Comparison of ENCODE assay signal across 2 cellular contexts in genomic region chr1:185367218-185367617, GRCh38.
TF ChIP-seq lines count a peak whose summit lies in the region.

No MANE protein-coding gene starts in this region.

TF ChIP-seq in A549, 52 proteins besides CTCF, POLR2A, EP300 and RAD21:
- TF ChIP-seq FOSL2 (IDR thresholded peaks at IDR 0.05): no peak
- no peak for TF ChIP-seq FOSL2 (CRISPR knock-in tag; IDR thresholded peaks at IDR 0.05)
- TF ChIP-seq BHLHE40 (IDR thresholded peaks at IDR 0.05; ENCODE audit: low read depth, low read length): no peak
- TF ChIP-seq, protein P1, sequence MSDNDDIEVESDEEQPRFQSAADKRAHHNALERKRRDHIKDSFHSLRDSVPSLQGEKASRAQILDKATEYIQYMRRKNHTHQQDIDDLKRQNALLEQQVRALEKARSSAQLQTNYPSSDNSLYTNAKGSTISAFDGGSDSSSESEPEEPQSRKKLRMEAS (IDR thresholded peaks at IDR 0.05): no peak
- no peak for TF ChIP-seq TP53 (CRISPR knock-in tag; IDR thresholded peaks at IDR 0.05)
- no peak for TF ChIP-seq ESRRA (IDR thresholded peaks at IDR 0.05; ENCODE audit: borderline replicate concordance, low read length)
- no peak for TF ChIP-seq GATA3 (IDR thresholded peaks at IDR 0.05; ENCODE audit: borderline replicate concordance)
- TF ChIP-seq, protein P2, sequence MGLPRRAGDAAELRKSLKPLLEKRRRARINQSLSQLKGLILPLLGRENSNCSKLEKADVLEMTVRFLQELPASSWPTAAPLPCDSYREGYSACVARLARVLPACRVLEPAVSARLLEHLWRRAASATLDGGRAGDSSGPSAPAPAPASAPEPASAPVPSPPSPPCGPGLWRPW (IDR thresholded peaks at IDR 0.05): no peak
- TF ChIP-seq JUN (IDR thresholded peaks at IDR 0.05): no peak
- no peak for TF ChIP-seq NR3C1 (IDR thresholded peaks at IDR 0.05)
- TF ChIP-seq POLR2AphosphoS2 (conservative IDR thresholded peaks at IDR 0.05; ENCODE audit: low read length): no peak
- TF ChIP-seq RNF2 (IDR thresholded peaks at IDR 0.05; ENCODE audit: borderline replicate concordance, low read depth): no peak
- no peak for TF ChIP-seq RFX5 (IDR thresholded peaks at IDR 0.05)
- TF ChIP-seq ZNF302 (CRISPR knock-in tag; IDR thresholded peaks at IDR 0.05): no peak
- TF ChIP-seq HDAC2 (IDR thresholded peaks at IDR 0.05): no peak
- TF ChIP-seq EHF (CRISPR knock-in tag; IDR thresholded peaks at IDR 0.05): no peak
- TF ChIP-seq, protein P3, sequence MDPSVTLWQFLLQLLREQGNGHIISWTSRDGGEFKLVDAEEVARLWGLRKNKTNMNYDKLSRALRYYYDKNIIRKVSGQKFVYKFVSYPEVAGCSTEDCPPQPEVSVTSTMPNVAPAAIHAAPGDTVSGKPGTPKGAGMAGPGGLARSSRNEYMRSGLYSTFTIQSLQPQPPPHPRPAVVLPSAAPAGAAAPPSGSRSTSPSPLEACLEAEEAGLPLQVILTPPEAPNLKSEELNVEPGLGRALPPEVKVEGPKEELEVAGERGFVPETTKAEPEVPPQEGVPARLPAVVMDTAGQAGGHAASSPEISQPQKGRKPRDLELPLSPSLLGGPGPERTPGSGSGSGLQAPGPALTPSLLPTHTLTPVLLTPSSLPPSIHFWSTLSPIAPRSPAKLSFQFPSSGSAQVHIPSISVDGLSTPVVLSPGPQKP (IDR thresholded peaks at IDR 0.05; ENCODE audit: low read depth, low read length): no peak

TF ChIP-seq in H1, 55 proteins besides CTCF, POLR2A, EP300 and RAD21:
- TF ChIP-seq HDAC6 (IDR thresholded peaks at IDR 0.05; ENCODE audit: low read depth, low read length) (no peak), SIX5 (IDR thresholded peaks at IDR 0.05; ENCODE audit: low read depth, low read length) (no peak), GTF2F1 (IDR thresholded peaks at IDR 0.05; ENCODE audit: borderline replicate concordance, low read depth, low read length) (no peak), HDAC2 (IDR thresholded peaks at IDR 0.05; ENCODE audit: borderline replicate concordance in 1 of 2, low read depth in 2 of 2, low read length in 2 of 2) (no peak), CHD2 (IDR thresholded peaks at IDR 0.05; ENCODE audit: low read length) (no peak), ASH2L (IDR thresholded peaks at IDR 0.05; ENCODE audit: low read length) (no peak), TCF12 (IDR thresholded peaks at IDR 0.05; ENCODE audit: low read depth, low read length) (no peak), SRF (IDR thresholded peaks at IDR 0.05; ENCODE audit: low read depth, low read length) (no peak), RXRA (IDR thresholded peaks at IDR 0.05; ENCODE audit: insufficient read depth, low read depth, low read length) (no peak), CBX8 (IDR thresholded peaks at IDR 0.05; ENCODE audit: borderline replicate concordance, low read depth, low read length) (no peak), CBX5 (IDR thresholded peaks at IDR 0.05; ENCODE audit: low read depth, low read length) (no peak)
- TF ChIP-seq, protein P4, sequence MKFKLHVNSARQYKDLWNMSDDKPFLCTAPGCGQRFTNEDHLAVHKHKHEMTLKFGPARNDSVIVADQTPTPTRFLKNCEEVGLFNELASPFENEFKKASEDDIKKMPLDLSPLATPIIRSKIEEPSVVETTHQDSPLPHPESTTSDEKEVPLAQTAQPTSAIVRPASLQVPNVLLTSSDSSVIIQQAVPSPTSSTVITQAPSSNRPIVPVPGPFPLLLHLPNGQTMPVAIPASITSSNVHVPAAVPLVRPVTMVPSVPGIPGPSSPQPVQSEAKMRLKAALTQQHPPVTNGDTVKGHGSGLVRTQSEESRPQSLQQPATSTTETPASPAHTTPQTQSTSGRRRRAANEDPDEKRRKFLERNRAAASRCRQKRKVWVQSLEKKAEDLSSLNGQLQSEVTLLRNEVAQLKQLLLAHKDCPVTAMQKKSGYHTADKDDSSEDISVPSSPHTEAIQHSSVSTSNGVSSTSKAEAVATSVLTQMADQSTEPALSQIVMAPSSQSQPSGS (IDR thresholded peaks at IDR 0.05; ENCODE audit: low read length): no peak
- TF ChIP-seq, protein P1 (IDR thresholded peaks at IDR 0.05): no peak
